ENCODE assay signal across 40 cellular contexts in genomic region chr6:86916393-86916792, GRCh38. TPM values are rescaled to one million over a fixed set of nuclear protein-coding genes. Genes with fewer than 3 reads are reported as not detected.
"Had no signal": no experiment of that assay in that cellular context is flagged by ENCODE, and none has a peak within 500 bp of the region (broad histone marks: within the 10 kb centered on the region; RNA-seq: fewer than 3 reads in every experiment).

No MANE protein-coding gene starts in this region.

- H3K27ac ChIP-seq: adrenal gland, ascending aorta, body of pancreas, brain microvascular endothelial cell, breast epithelium, cardiac muscle cell had no signal

- H3K4me3 Mint-ChIP-seq: activated naive CD4-positive, alpha-beta T cell treated with anti-CD3 and anti-CD28 coated beads for 36 hours; activated naive CD4-positive, alpha-beta T cell treated with anti-CD3 and anti-CD28 coated beads, Interleukin-2, amount 10 ng/mL, durations not matched to agents 7 days and 5 days; activated naive CD4-positive, alpha-beta T cell treated with anti-CD3 and anti-CD28 coated beads, Interleukin-2, amount 50 U/mL, for 24 hours; activated naive CD8-positive, alpha-beta T cell; activated naive CD8-positive, alpha-beta T cell treated with anti-CD3 and anti-CD28 coated beads, Interleukin-2, amount 10 ng/mL, durations not matched to agents 7 days and 5 days; activated naive CD8-positive, alpha-beta T cell treated with anti-CD3 and anti-CD28 coated beads, Interleukin-2, amount 50 U/mL, for 24 hours; activated T-cell treated with anti-CD3 and anti-CD28 coated beads, Interleukin-2, amount 50 U/mL, for 4 hours; activated T-cell treated with anti-CD3 and anti-CD28 coated beads, Interleukin-2, amount 50 U/mL, for 72 hours; activated T-helper 1 cell treated with anti-CD3 and anti-CD28 coated beads, Interleukin-12 subunit alpha, Interleukin-12 subunit beta, Interleukin-2, Interleukin-4 antibody, amounts not matched to agents 30 ng/mL and 10 ng/mL and 1 ng/mL, durations not matched to agents 14 hours and 24 hours and 36 hours; activated T-helper 17 cell treated with anti-CD3 and anti-CD28 coated beads, Interleukin-2, amount 50 U/mL, for 72 hours; brain; central memory CD8-positive, alpha-beta T cell had no signal

- H3K36me3 Mint-ChIP-seq: activated naive CD4-positive, alpha-beta T cell treated with anti-CD3 and anti-CD28 coated beads, Interleukin-2, amount 10 ng/mL, durations not matched to agents 7 days and 5 days; activated naive CD4-positive, alpha-beta T cell treated with anti-CD3 and anti-CD28 coated beads, Interleukin-2, amount 50 U/mL, for 24 hours; activated naive CD4-positive, alpha-beta T cell treated with anti-CD3 and anti-CD28 coated beads, Interleukin-2, amount 50 U/mL, for 72 hours; activated naive CD8-positive, alpha-beta T cell; activated naive CD8-positive, alpha-beta T cell treated with anti-CD3 and anti-CD28 coated beads, Interleukin-2, amount 10 ng/mL, durations not matched to agents 7 days and 5 days; brain had no signal

- H3K9me3 ChIP-seq: adrenal gland, ascending aorta, body of pancreas, breast epithelium had no signal

- H3K4me3 ChIP-seq: adrenal gland, ascending aorta, body of pancreas, breast epithelium, cardiac muscle cell had no signal

- H3K36me3 ChIP-seq: adrenal gland, ascending aorta, brain microvascular endothelial cell, breast epithelium, cardiac muscle cell had no signal

- ATAC-seq: activated naive CD4-positive, alpha-beta T cell treated with anti-CD3 and anti-CD28 coated beads, Interleukin-2, amount 50 U/mL, for 72 hours; activated naive CD8-positive, alpha-beta T cell treated with anti-CD3 and anti-CD28 coated beads, Interleukin-2, amount 50 U/mL, for 24 hours; activated T-cell treated with anti-CD3 and anti-CD28 coated beads, Interleukin-2, amount 50 U/mL, for 4 hours; activated T-cell treated with anti-CD3 and anti-CD28 coated beads, Interleukin-2, amount 50 U/mL, for 72 hours; activated T-helper 17 cell treated with anti-CD3 and anti-CD28 coated beads, Interleukin-2, amount 50 U/mL, for 72 hours; body of pancreas had no signal

- FAIRE-seq: astrocyte, bronchial epithelial cell had no signal

- H3K4me1 Mint-ChIP-seq: activated naive CD4-positive, alpha-beta T cell treated with anti-CD3 and anti-CD28 coated beads, Interleukin-2, amount 10 ng/mL, durations not matched to agents 7 days and 5 days; activated naive CD4-positive, alpha-beta T cell treated with anti-CD3 and anti-CD28 coated beads, Interleukin-2, amount 50 U/mL, for 24 hours; activated naive CD8-positive, alpha-beta T cell treated with anti-CD3 and anti-CD28 coated beads, Interleukin-2, amount 10 ng/mL, durations not matched to agents 7 days and 5 days; activated naive CD8-positive, alpha-beta T cell treated with anti-CD3 and anti-CD28 coated beads, Interleukin-2, amount 50 U/mL, for 24 hours; activated T-helper 17 cell treated with anti-CD3 and anti-CD28 coated beads, Interleukin-2, amount 50 U/mL, for 72 hours; brain; central memory CD8-positive, alpha-beta T cell had no signal

- H3K9me3 Mint-ChIP-seq: activated naive CD4-positive, alpha-beta T cell treated with anti-CD3 and anti-CD28 coated beads for 36 hours; activated naive CD4-positive, alpha-beta T cell treated with anti-CD3 and anti-CD28 coated beads, Interleukin-2, amount 10 ng/mL, durations not matched to agents 7 days and 5 days; activated naive CD4-positive, alpha-beta T cell treated with anti-CD3 and anti-CD28 coated beads, Interleukin-2, amount 50 U/mL, for 72 hours; activated naive CD8-positive, alpha-beta T cell treated with anti-CD3 and anti-CD28 coated beads, Interleukin-2, amount 10 ng/mL, durations not matched to agents 7 days and 5 days; activated naive CD8-positive, alpha-beta T cell treated with anti-CD3 and anti-CD28 coated beads, Interleukin-2, amount 50 U/mL, for 24 hours; activated T-cell treated with anti-CD3 and anti-CD28 coated beads, Interleukin-2, amount 50 U/mL, for 4 hours; activated T-cell treated with anti-CD3 and anti-CD28 coated beads, Interleukin-2, amount 50 U/mL, for 72 hours; activated T-helper 17 cell treated with anti-CD3 and anti-CD28 coated beads, Interleukin-2, amount 50 U/mL, for 72 hours; activated T-helper 2 cell treated with anti-CD3 and anti-CD28 coated beads, Interferon-gamma antibody, Interleukin-2, Interleukin-4, amounts not matched to agents 10 μg/mL and 5 μg/mL and 100 μg/mL, durations not matched to agents 14 hours and 24 hours and 36 hours; central memory CD8-positive, alpha-beta T cell had no signal

- DNase-seq: activated effector memory CD4-positive, alpha-beta T cell treated with anti-CD3 and anti-CD28 coated beads, Interleukin-2, amount 50 U/mL, for 16 hours; activated effector memory CD4-positive, alpha-beta T cell treated with Interleukin-2 at 50 U/mL for 16 hours; activated gamma-delta T cell; activated gamma-delta T cell treated with Interleukin-2 at 50 U/mL for 16 hours; activated naive CD4-positive, alpha-beta T cell; activated naive CD4-positive, alpha-beta T cell treated with anti-CD3 and anti-CD28 coated beads for 36 hours; activated naive CD4-positive, alpha-beta T cell treated with anti-CD3 and anti-CD28 coated beads, Interleukin-2, amount 10 ng/mL, durations not matched to agents 7 days and 5 days; activated naive CD4-positive, alpha-beta T cell treated with anti-CD3 and anti-CD28 coated beads, Interleukin-2, amount 50 U/mL, for 16 hours; activated naive CD4-positive, alpha-beta T cell treated with Interleukin-2 at 50 U/mL for 16 hours; activated naive CD8-positive, alpha-beta T cell treated with anti-CD3 and anti-CD28 coated beads, Interleukin-2, amount 10 ng/mL, durations not matched to agents 7 days and 5 days; activated naive CD8-positive, alpha-beta T cell treated with anti-CD3 and anti-CD28 coated beads, Interleukin-2, amount 50 U/mL, for 24 hours; activated T-cell treated with anti-CD3 and anti-CD28 coated beads, Interleukin-2, amount 50 U/mL, for 1 hour; activated T-cell treated with anti-CD3 and anti-CD28 coated beads, Interleukin-2, amount 50 U/mL, for 4 hours; activated T-cell treated with anti-CD3 and anti-CD28 coated beads, Interleukin-2, amount 50 U/mL, for 48 hours; activated T-cell treated with anti-CD3 and anti-CD28 coated beads, Interleukin-2, amount 50 U/mL, for 72 hours; adrenal gland; amniotic stem cell; amygdala; anterior cingulate cortex; aorta; body of pancreas; brain microvascular endothelial cell; caudate nucleus; central memory CD4-positive, alpha-beta T cell; cerebellar nuclear complex had no signal

- H3K4me1 ChIP-seq: ascending aorta, breast epithelium had no signal

- H3K27me3 Mint-ChIP-seq: activated naive CD4-positive, alpha-beta T cell treated with anti-CD3 and anti-CD28 coated beads, Interleukin-2, amount 10 ng/mL, durations not matched to agents 7 days and 5 days; activated naive CD8-positive, alpha-beta T cell; activated naive CD8-positive, alpha-beta T cell treated with anti-CD3 and anti-CD28 coated beads, Interleukin-2, amount 10 ng/mL, durations not matched to agents 7 days and 5 days; activated naive CD8-positive, alpha-beta T cell treated with anti-CD3 and anti-CD28 coated beads, Interleukin-2, amount 50 U/mL, for 24 hours; activated T-helper 17 cell treated with anti-CD3 and anti-CD28 coated beads, Interleukin-2, amount 50 U/mL, for 72 hours had no signal

- H3K27ac Mint-ChIP-seq: activated naive CD4-positive, alpha-beta T cell treated with anti-CD3 and anti-CD28 coated beads for 36 hours; activated naive CD4-positive, alpha-beta T cell treated with anti-CD3 and anti-CD28 coated beads, Interleukin-2, amount 10 ng/mL, durations not matched to agents 7 days and 5 days; activated naive CD4-positive, alpha-beta T cell treated with anti-CD3 and anti-CD28 coated beads, Interleukin-2, amount 50 U/mL, for 24 hours; activated naive CD4-positive, alpha-beta T cell treated with anti-CD3 and anti-CD28 coated beads, Interleukin-2, amount 50 U/mL, for 72 hours; activated naive CD8-positive, alpha-beta T cell; activated naive CD8-positive, alpha-beta T cell treated with anti-CD3 and anti-CD28 coated beads, Interleukin-2, amount 10 ng/mL, durations not matched to agents 7 days and 5 days; activated naive CD8-positive, alpha-beta T cell treated with anti-CD3 and anti-CD28 coated beads, Interleukin-2, amount 50 U/mL, for 24 hours; activated T-cell treated with anti-CD3 and anti-CD28 coated beads, Interleukin-2, amount 50 U/mL, for 72 hours; activated T-helper 1 cell treated with anti-CD3 and anti-CD28 coated beads, Interleukin-12 subunit alpha, Interleukin-12 subunit beta, Interleukin-2, Interleukin-4 antibody, amounts not matched to agents 30 ng/mL and 10 ng/mL and 1 ng/mL, durations not matched to agents 14 hours and 24 hours and 36 hours; activated T-helper 17 cell treated with anti-CD3 and anti-CD28 coated beads, Interleukin-2, amount 50 U/mL, for 72 hours; activated T-helper 2 cell treated with anti-CD3 and anti-CD28 coated beads, Interferon-gamma antibody, Interleukin-2, Interleukin-4, amounts not matched to agents 10 μg/mL and 5 μg/mL and 100 μg/mL, durations not matched to agents 14 hours and 24 hours and 36 hours; brain had no signal

- H3K27me3 ChIP-seq: adrenal gland, ascending aorta, body of pancreas, brain microvascular endothelial cell, breast epithelium, cardiac muscle cell had no signal

RNA-seq across cellular contexts. Expression of gene HTR1E, which starts 20.9 kb away (rescaled TPM):
- total RNA-seq: activated naive CD4-positive, alpha-beta T cell treated with anti-CD3 and anti-CD28 coated beads for 36 hours; activated naive CD4-positive, alpha-beta T cell treated with anti-CD3 and anti-CD28 coated beads, Interleukin-2, amount 50 U/mL, for 72 hours; activated naive CD8-positive, alpha-beta T cell treated with anti-CD3 and anti-CD28 coated beads, Interleukin-2, amount 10 ng/mL, durations not matched to agents 7 days and 5 days; activated T-cell treated with anti-CD3 and anti-CD28 coated beads, Interleukin-2, amount 50 U/mL, for 4 hours; activated T-cell treated with anti-CD3 and anti-CD28 coated beads, Interleukin-2, amount 50 U/mL, for 72 hours; activated T-helper 1 cell treated with anti-CD3 and anti-CD28 coated beads, Interleukin-12 subunit alpha, Interleukin-12 subunit beta, Interleukin-2, Interleukin-4 antibody, amounts not matched to agents 30 ng/mL and 10 ng/mL and 1 ng/mL, durations not matched to agents 14 hours and 24 hours and 36 hours; activated T-helper 17 cell treated with anti-CD3 and anti-CD28 coated beads, Interleukin-2, amount 50 U/mL, for 72 hours; activated T-helper 2 cell treated with anti-CD3 and anti-CD28 coated beads, Interferon-gamma antibody, Interleukin-2, Interleukin-4, amounts not matched to agents 10 μg/mL and 5 μg/mL and 100 μg/mL, durations not matched to agents 14 hours and 24 hours and 36 hours; adrenal gland; aorta; ascending aorta; astrocyte; body of pancreas; breast epithelium; bronchial epithelial cell; cardiac muscle cell; cardiac septum; chondrocyte had no signal
- polyA plus RNA-seq: aorta had no signal
